ENCODE assay signal across 9 cellular contexts in the genomic region with DNA sequence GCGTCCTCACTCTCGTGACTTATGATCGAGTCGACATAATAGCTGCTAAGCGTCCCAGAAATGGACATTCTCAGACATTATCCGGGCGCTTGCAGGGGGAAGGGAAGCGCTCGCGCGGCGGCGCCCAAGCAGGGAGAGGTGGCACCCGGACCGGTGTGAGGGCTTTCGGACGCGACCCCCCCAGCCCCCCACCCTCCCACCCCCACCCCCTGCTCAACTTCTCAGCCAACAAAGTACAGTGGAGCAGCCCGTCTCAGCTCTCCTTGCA. TPM values are rescaled to one million over a fixed set of nuclear protein-coding genes. Genes with fewer than 3 reads are reported as not detected.
A peak's percentile ranks its signal among the peaks of the same experiment; 100 is the strongest.
DNase-seq lines count a peak whose midpoint lies in the region; ATAC-seq and TF ChIP-seq lines count a peak whose summit lies in the region.
"Had no signal": no experiment of that assay in that cellular context is flagged by ENCODE, and none has a peak within 500 bp of the region (broad histone marks: within the 10 kb centered on the region; RNA-seq: fewer than 3 reads in every experiment).

A gene (minus strand): TSS at position 157 of the 268 bp plus-strand sequence. CDS start 89 bp downstream, at position 68.

- peak within 1 kb of the TSS; percentile 75 to 94 (median 86) for H3K4me3 Mint-ChIP-seq in naive B cell

- H3K27me3 Mint-ChIP-seq in naive B cell: peaks cover 85 to 96% (median 94%) of the 10 kb centered on the region in 3 donors

- H3K4me3 ChIP-seq in HUES6 (ENCODE audit: low read depth, low read length): peak within 1 kb of the TSS; percentile 58
- H3K4me3 ChIP-seq in breast epithelium: peak within 1 kb of the TSS; percentile 41 to 67 (median 47)

- H3K36me3 ChIP-seq in HUES6 (ENCODE audit: control insufficient read depth, insufficient read depth, low read length): no peaks in the 10 kb centered on the region
- H3K36me3 ChIP-seq in breast epithelium: no peaks in the 10 kb centered on the region

- no peak for TF ChIP-seq POLR2A in breast epithelium (IDR thresholded peaks at IDR 0.05)

- ATAC-seq in naive B cell (ENCODE audit: low read depth in 2 of 2): no peak
- no peak for ATAC-seq in HG02588 (IDR thresholded peaks at IDR 0.05; ENCODE audit: unreplicated experiment)

- H3K27me3 ChIP-seq in HUES6 (ENCODE audit: control insufficient read depth, insufficient read depth, low read length) (peaks cover 100% of the 10 kb centered on the region), breast epithelium (peaks cover 16 to 100% of the 10 kb centered on the region in 2 donors)

- H3K9me3 Mint-ChIP-seq in naive B cell: no peaks in the 10 kb centered on the region

- intact Hi-C loops in breast epithelium (cut with DNase I; ENCODE audit: low total_unique reads): no loop called here

- peak within 1 kb of the TSS; percentile 29; the same call in 1 of the 2 replicates for H3K27ac ChIP-seq in HUES6 (ENCODE audit: low read depth, low read length)
- peak within 1 kb of the TSS in 1 of 2 donors; percentile 43 for H3K27ac ChIP-seq in breast epithelium

- peak within 1 kb of the TSS in 3 of 6 donors; percentile 46 to 76 (median 70) for H3K27ac Mint-ChIP-seq in naive B cell

- no peaks in the 10 kb centered on the region for H3K36me3 Mint-ChIP-seq in naive B cell

- peaks cover 15 to 18% (median 15%) of the 10 kb centered on the region in 3 donors for H3K4me1 Mint-ChIP-seq in naive B cell

- peak within 1 kb of the TSS; percentile 83 for H3K9ac ChIP-seq in HUES6 (ENCODE audit: low read length)

- H3K4me1 ChIP-seq in HUES6 (ENCODE audit: control insufficient read depth, insufficient read depth, low read length) (peaks cover 7% of the 10 kb centered on the region; the same call in 1 of the 2 replicates), breast epithelium (peaks cover 14 to 18% of the 10 kb centered on the region in 2 donors)

- in situ Hi-C loops in ACHN (cut with HindIII; ENCODE audit: low pct_ligation_motif_present, low pct_unique_long_range_greater_than_20kb, low sequenced_read_pairs): no loop called here
- in situ Hi-C loops in GM13977 (cut with MboI; ENCODE audit: low pct_unique_long_range_greater_than_20kb, low sequenced_read_pairs, unreplicated experiment): no loop called here

- no peaks in the 10 kb centered on the region for H3K9me3 ChIP-seq in HUES6 (ENCODE audit: control insufficient read depth, insufficient read depth, low read depth, low read length)
- H3K9me3 ChIP-seq in breast epithelium: no peaks in the 10 kb centered on the region

- TF ChIP-seq CTCF in breast epithelium (IDR thresholded peaks at IDR 0.05) (no peak), GM13977 (IDR thresholded peaks at IDR 0.05; ENCODE audit: extremely low read depth, insufficient read depth, missing control alignments) (no peak)

- DNase-seq in ACHN: peak; percentile 77
- no peak for DNase-seq in breast epithelium (ENCODE audit: low spot score in 2 of 2)
- no peak for DNase-seq in naive B cell
- no peak for DNase-seq in NAMALWA (ENCODE audit: low spot score)
- no peak for DNase-seq in activated CD8-positive, alpha-beta memory T cell treated with anti-CD3 and anti-CD28 coated beads for 24 hours
- DNase-seq in GM13977 (ENCODE audit: low spot score): no peak
- DNase-seq: GF-D8 had no signal

RNA-seq across cellular contexts. Expression of the gene that starts here (rescaled TPM):
- total RNA-seq in breast epithelium: under 1 TPM; 0.32 to 0.44 (median 0.33) TPM
- polyA plus RNA-seq in naive B cell (ENCODE audit: low read depth in 6 of 6): not detected
